In the genomic region with DNA sequence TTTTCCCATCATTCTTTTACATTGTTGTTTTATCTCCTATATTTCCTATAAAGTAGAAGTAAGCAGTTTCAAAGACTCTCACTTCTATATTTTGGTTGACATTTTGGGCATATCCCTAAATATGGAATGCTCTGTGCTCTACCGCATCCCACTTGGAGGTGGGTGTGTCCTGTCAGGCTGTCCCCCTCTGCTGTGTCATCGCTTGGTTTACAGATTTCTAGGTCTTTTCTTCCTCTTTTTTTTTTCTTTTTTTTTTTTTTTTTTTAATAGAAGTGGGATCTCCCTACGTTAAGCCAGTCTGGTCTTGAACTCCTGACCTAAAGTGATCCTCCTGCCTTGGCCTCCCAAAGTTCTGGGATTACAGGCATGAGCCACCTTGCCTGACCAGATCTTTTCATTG, we compare ENCODE assay signal across 1 cellular context.
A peak's percentile ranks its signal among the peaks of the same experiment; 100 is the strongest.
TF ChIP-seq lines count a peak whose summit lies in the region.

No MANE protein-coding gene starts in this region.

TF ChIP-seq in K562, 482 proteins besides CTCF, POLR2A, EP300 and RAD21:
- TF ChIP-seq C11orf30 (IDR thresholded peaks at IDR 0.05; ENCODE audit: low read depth) (peak; percentile 17; the same call in 1 of the 2 replicates), NFE2 (IDR thresholded peaks at IDR 0.05; ENCODE audit: low read depth) (peak; percentile 62), MEIS2 (IDR thresholded peaks at IDR 0.05; ENCODE audit: partially characterized antibody) (no peak), ZNF384 (IDR thresholded peaks at IDR 0.05; ENCODE audit: low read depth, low read length) (peak; percentile 70; the same call in 1 of the 2 replicates), PTTG1 (tag; IDR thresholded peaks at IDR 0.05; ENCODE audit: low read depth) (no peak), MIER1 (IDR thresholded peaks at IDR 0.05; ENCODE audit: low read depth) (no peak), DMBX1 (CRISPR knock-in tag; IDR thresholded peaks at IDR 0.05; ENCODE audit: borderline replicate concordance) (no peak), MGA (IDR thresholded peaks at IDR 0.05) (no peak)
- TF ChIP-seq, protein P1, sequence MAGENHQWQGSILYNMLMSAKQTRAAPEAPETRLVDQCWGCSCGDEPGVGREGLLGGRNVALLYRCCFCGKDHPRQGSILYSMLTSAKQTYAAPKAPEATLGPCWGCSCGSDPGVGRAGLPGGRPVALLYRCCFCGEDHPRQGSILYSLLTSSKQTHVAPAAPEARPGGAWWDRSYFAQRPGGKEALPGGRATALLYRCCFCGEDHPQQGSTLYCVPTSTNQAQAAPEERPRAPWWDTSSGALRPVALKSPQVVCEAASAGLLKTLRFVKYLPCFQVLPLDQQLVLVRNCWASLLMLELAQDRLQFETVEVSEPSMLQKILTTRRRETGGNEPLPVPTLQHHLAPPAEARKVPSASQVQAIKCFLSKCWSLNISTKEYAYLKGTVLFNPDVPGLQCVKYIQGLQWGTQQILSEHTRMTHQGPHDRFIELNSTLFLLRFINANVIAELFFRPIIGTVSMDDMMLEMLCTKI (IDR thresholded peaks at IDR 0.05; ENCODE audit: partially characterized antibody): no peak
TF ChIP-seq in K562: peak in this region for 3.
